In the genomic region with DNA sequence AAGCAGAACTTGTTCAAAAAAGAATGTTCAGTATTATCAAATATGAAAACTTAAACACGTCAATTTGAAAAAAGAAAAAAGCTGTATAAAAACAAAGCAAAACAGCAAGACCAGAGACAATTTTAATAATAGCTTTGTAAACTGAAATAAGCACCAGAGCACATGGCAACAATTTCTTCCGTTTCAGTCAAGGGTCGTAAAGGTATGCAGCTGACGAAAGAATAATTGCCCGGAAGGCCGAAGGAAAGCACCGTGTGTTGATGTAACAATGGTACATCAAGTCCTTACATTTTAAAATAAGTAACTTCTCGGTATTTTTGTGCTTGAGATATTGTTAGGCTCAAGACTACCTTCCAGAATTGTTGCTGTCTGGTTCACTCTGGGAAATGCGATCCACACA, we compare ENCODE assay signal across 8 cellular contexts. TPM values are rescaled to one million over a fixed set of nuclear protein-coding genes. Genes with fewer than 3 reads are reported as not detected.
DNase-seq lines count a peak whose midpoint lies in the region; ATAC-seq, FAIRE-seq and TF ChIP-seq lines count a peak whose summit lies in the region.

No MANE protein-coding gene starts in this region.

- intact Hi-C loops in lower lobe of right lung (cut with DNase I), result no loop called here
- intact Hi-C loops in uterus (cut with DNase I; ENCODE audit: low total_unique reads), result no loop called here

- CTCF ChIA-PET in HEK293T (lab: Yijun Ruan, JAX), result no interaction called here

- no peak for FAIRE-seq in H54 (lab: Jason Lieb, UNC)

- TF ChIP-seq CTCF in astrocyte of the spinal cord (IDR thresholded peaks at IDR 0.05; ENCODE audit: low read depth, low read length) (no peak), lower lobe of right lung (IDR thresholded peaks at IDR 0.05) (no peak), uterus (IDR thresholded peaks at IDR 0.05) (no peak)

- DNase-seq in GF-D8 (lab: John Stamatoyannopoulos, UW), result peak; percentile 52
- DNase-seq in NCI-H146 treated with DMSO at 0.1 percent for 48 hours (lab: John Stamatoyannopoulos, UW; ENCODE audit: unreplicated experiment), result peak; percentile 25
- peak; percentile 27 for DNase-seq in astrocyte of the spinal cord (ENCODE audit: low read depth, low spot score)
- no peak for DNase-seq in lower lobe of right lung
- DNase-seq in uterus, result no peak
- no peak for DNase-seq in HEK293T (ENCODE audit: extremely low spot score)
- DNase-seq in H54 (ENCODE audit: insufficient read length, low spot score), result no peak

- no peak for TF ChIP-seq POLR2A in uterus (IDR thresholded peaks at IDR 0.05)
- no peak for TF ChIP-seq POLR2A in H54 (IDR thresholded peaks at IDR 0.05; ENCODE audit: low read depth, low read length)

- peak overlapping the region; percentile 93 for H3K27ac ChIP-seq in lower lobe of right lung
- no peak overlapping the region for H3K27ac ChIP-seq in uterus

- H3K27me3 ChIP-seq in lower lobe of right lung (ENCODE audit: low read depth) (no peaks in the 10 kb centered on the region), uterus (no peaks in the 10 kb centered on the region)

- H3K36me3 ChIP-seq in lower lobe of right lung (peaks cover 5% of the 10 kb centered on the region), uterus (no peaks in the 10 kb centered on the region)

- H3K9me3 ChIP-seq in lower lobe of right lung (no peaks in the 10 kb centered on the region), uterus (no peaks in the 10 kb centered on the region)

- in situ Hi-C loops in astrocyte of the spinal cord (cut with HindIII; ENCODE audit: low sequenced_read_pairs), result no loop called here

- ATAC-seq in lower lobe of right lung (no peak), HG03457 (IDR thresholded peaks at IDR 0.05; ENCODE audit: unreplicated experiment) (no peak)

- H3K4me3 ChIP-seq in astrocyte of the spinal cord (ENCODE audit: low read depth, low read length) (peak overlapping the region; percentile 92), lower lobe of right lung (peak overlapping the region; percentile 94), uterus (peak overlapping the region; percentile 92 to 98)

- H3K4me1 ChIP-seq in lower lobe of right lung (peaks cover 51% of the 10 kb centered on the region), uterus (no peaks in the 10 kb centered on the region)

- POLR2A ChIA-PET in HEK293T (lab: Yijun Ruan, JAX), result no interaction called here

TF ChIP-seq in HEK293T, 16 proteins besides CTCF, POLR2A, EP300 and RAD21:
- TF ChIP-seq FOXA1 (IDR thresholded peaks at IDR 0.05) (no peak), ARNT (IDR thresholded peaks at IDR 0.05) (no peak)

RNA-seq across cellular contexts. Expression of gene PROSER1, which starts 1.7 kb away (rescaled TPM):
- total RNA-seq in lower lobe of right lung (35.6 TPM), uterus (10 to 100 TPM in 3 of 4 donors, 1 to 10 TPM in 1; 3.8 to 47.3 (median 21.1) TPM)

RNA-seq across cellular contexts. Expression of gene NHLRC3, which starts 2.0 kb away (rescaled TPM):
- total RNA-seq in lower lobe of right lung (35.4 TPM), uterus (10 to 100 TPM; 13.8 to 59.0 (median 26.6) TPM)

RNA-seq across cellular contexts. Expression of gene STOML3, which starts 45.6 kb away (rescaled TPM):
- total RNA-seq in lower lobe of right lung, result 2.7 TPM
- total RNA-seq in uterus, result under 1 TPM in 3 of 4 donors, not detected in 1; 0.27 to 0.35 (median 0.29) TPM

Comparison
In these comparisons a context has a peak if more than half of its experiments do, and no peak if none do; other contexts are left out.
1. DNase-seq: peak in GF-D8 (single experiment), NCI-H146 treated with DMSO at 0.1 percent for 48 hours (single experiment) and astrocyte of the spinal cord (single experiment); none in lower lobe of right lung (single experiment), uterus (0 of 2), HEK293T (single experiment) and H54 (single experiment).
2. Peak in every context shown above with its lines, with median percentiles within 50 percentile points of each other: H3K4me3 ChIP-seq.